ENCODE assay signal across 21 cellular contexts in genomic region chr6:1540864-1541521, GRCh38.
DNase-seq lines count a peak whose midpoint lies in the region; ATAC-seq and TF ChIP-seq lines count a peak whose summit lies in the region.
"Had no signal": no experiment of that assay in that cellular context is flagged by ENCODE, and none has a peak within 500 bp of the region (broad histone marks: within the 10 kb centered on the region; RNA-seq: fewer than 3 reads in every experiment).

No MANE protein-coding gene starts in this region.

- no peaks in the 10 kb centered on the region for H3K27me3 ChIP-seq in tibial nerve
- H3K27me3 ChIP-seq: BLaER1 had no signal

- peaks cover 3% of the 10 kb centered on the region for H3K9me3 ChIP-seq in T-helper 17 cell (ENCODE audit: control insufficient read depth, low read length, poor library complexity, severe bottlenecking)
- H3K9me3 ChIP-seq in tibial nerve, result peaks cover 0 to 3% (median 0%) of the 10 kb centered on the region in 4 donors
- H3K9me3 ChIP-seq: A549, HAP-1 had no signal

- H3K27ac Mint-ChIP-seq in T-helper 17 cell (peak overlapping the region; percentile 78), glutamatergic neuron (ENCODE audit: unreplicated experiment) (peak overlapping the region; percentile 43)
- H3K27ac Mint-ChIP-seq: CD14-positive monocyte had no signal

- no peak for TF ChIP-seq EP300 in tibial nerve (IDR thresholded peaks at IDR 0.05)

- WGBS in tibial nerve, 2 donors, result 84 to 87% methylated on average over 11 of the region's 11 CpGs

- H3K4me1 ChIP-seq in tibial nerve, result peaks cover 0 to 3% (median 0%) of the 10 kb centered on the region in 4 donors
- H3K4me1 ChIP-seq: A549, BLaER1, HAP-1 had no signal

- TF ChIP-seq POLR2A in tibial nerve (IDR thresholded peaks at IDR 0.05), result no peak

- no peak overlapping the region for H3K4me3 ChIP-seq in tibial nerve
- H3K4me3 ChIP-seq: A549, BLaER1, GM23248, HAP-1 had no signal

- H3K9me3 Mint-ChIP-seq in glutamatergic neuron (ENCODE audit: unreplicated experiment), result peaks cover 2% of the 10 kb centered on the region

- peaks cover 15% of the 10 kb centered on the region for H3K4me1 Mint-ChIP-seq in T-helper 17 cell
- no peaks in the 10 kb centered on the region for H3K4me1 Mint-ChIP-seq in glutamatergic neuron (ENCODE audit: low read depth, unreplicated experiment)
- H3K4me1 Mint-ChIP-seq: CD14-positive monocyte, IgD-negative memory B cell had no signal

- H3K4me3 Mint-ChIP-seq in T-helper 17 cell (no peak overlapping the region), glutamatergic neuron (ENCODE audit: unreplicated experiment) (no peak overlapping the region)
- H3K4me3 Mint-ChIP-seq: CD14-positive monocyte; CD8-positive, alpha-beta memory T cell; IgD-negative memory B cell had no signal

- H3K27me3 Mint-ChIP-seq in T-helper 17 cell, result no peaks in the 10 kb centered on the region
- no peaks in the 10 kb centered on the region for H3K27me3 Mint-ChIP-seq in glutamatergic neuron (ENCODE audit: unreplicated experiment)

- ATAC-seq in T-helper 17 cell (no peak), HG03565 (IDR thresholded peaks at IDR 0.05; ENCODE audit: unreplicated experiment) (no peak)
- ATAC-seq: A549 had no signal

- H3K36me3 Mint-ChIP-seq in T-helper 17 cell (ENCODE audit: low read depth) (peaks cover 6% of the 10 kb centered on the region), glutamatergic neuron (ENCODE audit: unreplicated experiment) (peaks cover 7% of the 10 kb centered on the region)
- H3K36me3 Mint-ChIP-seq: IgD-negative memory B cell had no signal

- DNase-seq in DMS53 (lab: John Stamatoyannopoulos, UW) (peak; percentile 12), DMS53 treated with DMSO at 0.1 percent for 48 hours (lab: John Stamatoyannopoulos, UW; ENCODE audit: unreplicated experiment) (no peak), T-helper 17 cell (no peak), glutamatergic neuron (no peak), renal cortical epithelial cell (ENCODE audit: low read depth) (peak; percentile 10), tibial nerve (ENCODE audit: low spot score in 2 of 2) (no peak), cerebellar cortex (ENCODE audit: low spot score) (no peak)
- DNase-seq: AML-193; CD8-positive, alpha-beta memory T cell; COR-L47; DMS 273 treated with DMSO at 0.1 percent for 48 hours; DMS79; GDM1; GM23248 had no signal

- H3K27ac ChIP-seq in tibial nerve, result no peak overlapping the region
- H3K27ac ChIP-seq: 22Rv1, A549, BLaER1, GM23248 had no signal

- TF ChIP-seq CTCF in glutamatergic neuron (IDR thresholded peaks at IDR 0.05; ENCODE audit: partially characterized antibody, unreplicated experiment) (no peak), tibial nerve (IDR thresholded peaks at IDR 0.05) (no peak)

- H3K36me3 ChIP-seq in tibial nerve, result peaks cover 0 to 19% (median 0%) of the 10 kb centered on the region in 3 donors
- H3K36me3 ChIP-seq: HAP-1 had no signal

Comparison
In these comparisons a context has a peak if more than half of its experiments do, and no peak if none do; other contexts are left out.
1. DNase-seq: peak in DMS53 (single experiment) and renal cortical epithelial cell (single experiment); none in DMS53 treated with DMSO at 0.1 percent for 48 hours (single experiment), T-helper 17 cell (0 of 3), glutamatergic neuron (single experiment), tibial nerve (0 of 2) and cerebellar cortex (single experiment).